ENCODE assay signal across 17 cellular contexts in genomic region chr17:31674717-31675349, GRCh38.
DNase-seq lines count a peak whose midpoint lies in the region; ATAC-seq and TF ChIP-seq lines count a peak whose summit lies in the region.
"Had no signal": no experiment of that assay in that cellular context is flagged by ENCODE, and none has a peak within 500 bp of the region (broad histone marks: within the 10 kb centered on the region; RNA-seq: fewer than 3 reads in every experiment).

No MANE protein-coding gene starts in this region.

- POLR2A ChIA-PET in MCF 10A (lab: Yijun Ruan, JAX), result interaction anchor here (0.7 to 1.1 kb wide), 5 partner anchors 15 to 457 kb away, joined by 3 to 4 read pairs (median 4); no protein-coding TSS in a partner anchor

- H3K27ac Mint-ChIP-seq in MCF 10A (ENCODE audit: low read depth, unreplicated experiment), result peak overlapping the region; percentile 28

- no peaks in the 10 kb centered on the region for H3K4me1 ChIP-seq in breast epithelium
- peaks cover 8 to 14% of the 10 kb centered on the region in 2 donors for H3K4me1 ChIP-seq in thyroid gland
- H3K4me1 ChIP-seq in heart left ventricle, result peaks cover 0 to 10% (median 0%) of the 10 kb centered on the region in 12 donors
- H3K4me1 ChIP-seq: upper lobe of left lung had no signal

- WGBS in thyroid gland, 2 donors, result 61 to 63% methylated on average over 5 of the region's 5 CpGs
- WGBS in heart left ventricle, 4 donors, result 80 to 86% (median 83%) methylated on average over 5 of the region's 5 CpGs

- H3K4me3 Mint-ChIP-seq in MCF 10A (ENCODE audit: unreplicated experiment), result peak overlapping the region; percentile 17

- H3K27me3 ChIP-seq in breast epithelium (no peaks in the 10 kb centered on the region), thyroid gland (no peaks in the 10 kb centered on the region), heart left ventricle (no peaks in the 10 kb centered on the region)
- H3K27me3 ChIP-seq: SJSA1, upper lobe of left lung had no signal

- no peak for TF ChIP-seq POLR2A in breast epithelium (IDR thresholded peaks at IDR 0.05)
- no peak for TF ChIP-seq POLR2A in thyroid gland (IDR thresholded peaks at IDR 0.05)
- no peak for TF ChIP-seq POLR2A in heart left ventricle (IDR thresholded peaks at IDR 0.05)

- H3K9me3 Mint-ChIP-seq in MCF 10A (ENCODE audit: unreplicated experiment), result peaks cover under 1% of the 10 kb centered on the region

- TF ChIP-seq CTCF in MCF 10A (IDR thresholded peaks at IDR 0.05; ENCODE audit: unreplicated experiment) (no peak), breast epithelium (IDR thresholded peaks at IDR 0.05) (no peak), VCaP (conservative IDR thresholded peaks at IDR 0.05) (no peak), fibroblast of villous mesenchyme (IDR thresholded peaks at IDR 0.05; ENCODE audit: insufficient read depth, low read depth, low read length) (no peak), thyroid gland (IDR thresholded peaks at IDR 0.05) (no peak), heart left ventricle (IDR thresholded peaks at IDR 0.05) (no peak)

- H3K36me3 ChIP-seq in breast epithelium, result no peaks in the 10 kb centered on the region
- no peaks in the 10 kb centered on the region for H3K36me3 ChIP-seq in thyroid gland
- H3K36me3 ChIP-seq in heart left ventricle, result no peaks in the 10 kb centered on the region
- H3K36me3 ChIP-seq: SJSA1, upper lobe of left lung had no signal

- no peaks in the 10 kb centered on the region for H3K9me3 ChIP-seq in breast epithelium
- H3K9me3 ChIP-seq in thyroid gland, result no peaks in the 10 kb centered on the region
- H3K9me3 ChIP-seq in heart left ventricle, result no peaks in the 10 kb centered on the region
- H3K9me3 ChIP-seq: SJSA1, upper lobe of left lung had no signal

- H3K27ac ChIP-seq in breast epithelium, result no peak overlapping the region
- H3K27ac ChIP-seq in VCaP, result peak overlapping the region; percentile 20; the same call in 1 of the 2 replicates
- H3K27ac ChIP-seq in thyroid gland, result peak overlapping the region in 1 of 3 donors; percentile 49
- H3K27ac ChIP-seq in heart left ventricle, result no peak overlapping the region
- H3K27ac ChIP-seq: SJSA1, upper lobe of left lung had no signal

- intact Hi-C loops in MCF 10A (cut with micrococcal nuclease) (loop anchor here (10.0 kb wide), 1 partner anchor 120 kb away; no protein-coding TSS in a partner anchor), breast epithelium (cut with DNase I; ENCODE audit: low total_unique reads) (no loop called here), thyroid gland (cut with DNase I) (no loop called here), heart left ventricle (cut with DNase I) (loop anchor here in 1 of 10 donors (10.0 kb wide), 1 partner anchor 160 kb away; no protein-coding TSS in a partner anchor)

- peak; percentile 93 for DNase-seq in MCF 10A (ENCODE audit: unreplicated experiment)
- DNase-seq in breast epithelium (ENCODE audit: low spot score in 2 of 2), result no peak
- peak; percentile 40 for DNase-seq in fibroblast of villous mesenchyme (ENCODE audit: low read depth)
- peak; percentile 84 to 86 for DNase-seq in thyroid gland
- DNase-seq in heart left ventricle, result no peak
- DNase-seq in NCI-H1048 (lab: John Stamatoyannopoulos, UW), result no peak
- no peak for DNase-seq in activated gamma-delta T cell treated with Interleukin-2 at 50 U/mL for 16 hours
- DNase-seq: activated naive CD4-positive, alpha-beta T cell; dermis blood vessel endothelial cell; GDM1; hippocampal formation; NCI-H1092; NCI-H524; upper lobe of left lung had no signal

- no peaks in the 10 kb centered on the region for H3K36me3 Mint-ChIP-seq in MCF 10A (ENCODE audit: insufficient read depth, unreplicated experiment)

- BruUV-seq in MCF 10A (replicated peaks; lab: Mats Ljungman, UMichigan), result no TSS peak

- no peaks in the 10 kb centered on the region for H3K27me3 Mint-ChIP-seq in MCF 10A (ENCODE audit: insufficient read depth, unreplicated experiment)

- ATAC-seq in heart left ventricle, result no peak
- ATAC-seq: activated CD4-positive, CD25-positive, alpha-beta regulatory T cell treated with anti-CD3 and anti-CD28 coated beads, Interleukin-2, amount 50 U/mL, for 24 hours had no signal

- H3K4me1 Mint-ChIP-seq in MCF 10A (ENCODE audit: insufficient read depth, unreplicated experiment), result peaks cover 30% of the 10 kb centered on the region

- no peak overlapping the region for H3K4me3 ChIP-seq in breast epithelium
- H3K4me3 ChIP-seq in fibroblast of villous mesenchyme (ENCODE audit: low read depth, low read length), result no peak overlapping the region
- no peak overlapping the region for H3K4me3 ChIP-seq in thyroid gland (replicated peaks in 1 of 3)
- no peak overlapping the region for H3K4me3 ChIP-seq in heart left ventricle
- H3K4me3 ChIP-seq: SJSA1, upper lobe of left lung had no signal

- CTCF ChIA-PET in MCF 10A (lab: Yijun Ruan, JAX), result interaction anchor here (0.5 kb wide), 1 partner anchor 116 kb away, joined by 3 read pairs; no protein-coding TSS in a partner anchor

Comparison
In these comparisons a context has a peak if more than half of its experiments do, and no peak if none do; other contexts are left out.
1. DNase-seq: peak in MCF 10A (single experiment), fibroblast of villous mesenchyme (single experiment) and thyroid gland (2 of 2); none in breast epithelium (0 of 2), heart left ventricle (0 of 5), NCI-H1048 (single experiment) and activated gamma-delta T cell treated with Interleukin-2 at 50 U/mL for 16 hours (single experiment).